ENCODE assay signal across 1 cellular context in genomic region chr2:134120160-134120717, GRCh38.
A peak's percentile ranks its signal among the peaks of the same experiment; 100 is the strongest.
TF ChIP-seq lines count a peak whose summit lies in the region.

No MANE protein-coding gene starts in this region.

TF ChIP-seq in HepG2, 621 proteins besides CTCF, POLR2A, EP300 and RAD21 (continued from another document):
- TF ChIP-seq MAX (IDR thresholded peaks at IDR 0.05): peak; percentile 80
- 0 out of 2 replicates have a peak, but pooled peaks have one; percentile 27 for TF ChIP-seq ATF6 (CRISPR knock-in tag; conservative IDR thresholded peaks at IDR 0.05)
- TF ChIP-seq PBX2 (CRISPR knock-in tag; IDR thresholded peaks at IDR 0.05): no peak
- TF ChIP-seq TFDP2 (CRISPR knock-in tag; IDR thresholded peaks at IDR 0.05): 0 out of 2 replicates have a peak, but pooled peaks have one; percentile 6
- TF ChIP-seq ZNF784 (CRISPR knock-in tag; IDR thresholded peaks at IDR 0.05; ENCODE audit: borderline replicate concordance): 0 out of 2 replicates have a peak, but pooled peaks have one; percentile 18
- peak; percentile 23; the same call in 1 of the 2 replicates for TF ChIP-seq PHF20 (CRISPR knock-in tag; IDR thresholded peaks at IDR 0.05)
- no peak for TF ChIP-seq ZNF672 (CRISPR knock-in tag; IDR thresholded peaks at IDR 0.05)
- 0 out of 2 replicates have a peak, but pooled peaks have one; percentile 2 for TF ChIP-seq SALL2 (CRISPR knock-in tag; IDR thresholded peaks at IDR 0.05)
- peak; percentile 45 for TF ChIP-seq RBFOX2 (IDR thresholded peaks at IDR 0.05; ENCODE audit: low read depth, low read length)
- peak; percentile 18; the same call in 1 of the 2 replicates for TF ChIP-seq ZNF761 (CRISPR knock-in tag; conservative IDR thresholded peaks at IDR 0.05)
- 0 out of 2 replicates have a peak, but pooled peaks have one; percentile 42 for TF ChIP-seq ZNF235 (CRISPR knock-in tag; IDR thresholded peaks at IDR 0.05; ENCODE audit: borderline replicate concordance)
- TF ChIP-seq PATZ1 (CRISPR knock-in tag; IDR thresholded peaks at IDR 0.05): peak; percentile 73; the same call in 1 of the 2 replicates
- TF ChIP-seq NFKBIZ (CRISPR knock-in tag; IDR thresholded peaks at IDR 0.05): 0 out of 2 replicates have a peak, but pooled peaks have one; percentile 1
- TF ChIP-seq SIX4 (CRISPR knock-in tag; IDR thresholded peaks at IDR 0.05): 0 out of 2 replicates have a peak, but pooled peaks have one; percentile 0
- peak; percentile 79 for TF ChIP-seq ZSCAN21 (CRISPR knock-in tag; IDR thresholded peaks at IDR 0.05; ENCODE audit: borderline replicate concordance)
- TF ChIP-seq ZBTB33 (CRISPR knock-in tag; IDR thresholded peaks at IDR 0.05): no peak
- TF ChIP-seq SRSF9 (IDR thresholded peaks at IDR 0.05; ENCODE audit: borderline replicate concordance, insufficient read depth, low read depth, low read length, poor library complexity, severe bottlenecking): no peak
- peak; percentile 66; the same call in 1 of the 2 replicates for TF ChIP-seq ZNF777 (CRISPR knock-in tag; IDR thresholded peaks at IDR 0.05)
- TF ChIP-seq IKZF4 (CRISPR knock-in tag; IDR thresholded peaks at IDR 0.05; ENCODE audit: borderline replicate concordance, low read depth, not compliant biosample characterization): peak; percentile 29
- 0 out of 2 replicates have a peak, but pooled peaks have one; percentile 2 for TF ChIP-seq ZNF724P (CRISPR knock-in tag; IDR thresholded peaks at IDR 0.05; ENCODE audit: borderline replicate concordance)
- TF ChIP-seq MEIS1 (CRISPR knock-in tag; IDR thresholded peaks at IDR 0.05; ENCODE audit: borderline replicate concordance): no peak; the same call in 1 of the 2 replicates
- TF ChIP-seq ZNF484 (CRISPR knock-in tag; IDR thresholded peaks at IDR 0.05; ENCODE audit: borderline replicate concordance, low read depth): 0 out of 2 replicates have a peak, but pooled peaks have one; percentile 9
- no peak for TF ChIP-seq ZNF468 (CRISPR knock-in tag; IDR thresholded peaks at IDR 0.05)
TF ChIP-seq in HepG2: peak in this region for 37.
